1 cellular context compared by ENCODE assay signal in the genomic region with DNA sequence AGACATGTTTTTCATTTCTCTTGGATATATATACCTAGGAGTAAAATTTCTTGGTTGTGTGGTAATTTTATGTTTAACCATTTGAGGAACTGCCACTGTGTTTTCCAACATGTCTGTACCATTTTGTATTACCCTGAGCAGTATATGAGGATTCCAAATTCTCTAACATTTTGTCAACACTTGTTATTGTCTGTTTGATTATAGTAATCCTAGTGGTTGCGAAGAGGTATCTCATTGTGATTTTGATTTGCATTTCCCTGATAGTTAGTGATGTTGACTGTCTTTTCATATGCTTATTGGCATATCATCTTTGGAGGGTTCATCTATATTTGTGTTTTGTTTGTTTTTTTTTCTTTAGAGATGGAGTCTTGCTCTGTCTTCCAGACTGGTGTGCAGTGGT.
TF ChIP-seq lines count a peak whose summit lies in the region.

No MANE protein-coding gene starts in this region.

TF ChIP-seq in A549, 52 proteins besides CTCF, POLR2A, EP300 and RAD21 (continued from another document):
- no peak for TF ChIP-seq FOSB (CRISPR knock-in tag; IDR thresholded peaks at IDR 0.05)
- TF ChIP-seq ZC3H11A (IDR thresholded peaks at IDR 0.05) = no peak
- no peak for TF ChIP-seq RCOR1 (IDR thresholded peaks at IDR 0.05; ENCODE audit: low read depth, low read length)
- no peak for TF ChIP-seq NR3C1 (IDR thresholded peaks at IDR 0.05)
- TF ChIP-seq JUNB (IDR thresholded peaks at IDR 0.05) = no peak
